Comparison of ENCODE assay signal across 12 cellular contexts in genomic region chr3:32577174-32577573, GRCh38. TPM values are rescaled to one million over a fixed set of nuclear protein-coding genes. Genes with fewer than 3 reads are reported as not detected.
DNase-seq lines count a peak whose midpoint lies in the region; ATAC-seq and TF ChIP-seq lines count a peak whose summit lies in the region.
"Had no signal": no experiment of that assay in that cellular context is flagged by ENCODE, and none has a peak within 500 bp of the region (broad histone marks: within the 10 kb centered on the region; RNA-seq: fewer than 3 reads in every experiment).

No MANE protein-coding gene starts in this region.

- H3K4me1 ChIP-seq in cardiac muscle cell (ENCODE audit: low read depth) (peaks cover 18% of the 10 kb centered on the region), spleen (peaks cover 8 to 46% (median 22%) of the 10 kb centered on the region in 6 donors), foreskin keratinocyte (peaks cover 4% of the 10 kb centered on the region)
- H3K4me1 ChIP-seq: psoas muscle had no signal

- intact Hi-C loops in spleen (cut with DNase I; ENCODE audit: low total_unique reads) = no loop called here

- no peaks in the 10 kb centered on the region for H3K9me2 ChIP-seq in SU-DHL-6 (replicated peaks; ENCODE audit: insufficient read depth, low read length)

- DNase-seq in cardiac muscle cell (ENCODE audit: low read depth in 1 of 2, low spot score in 1 of 2) (peak in 1 of 2 donors; percentile 49), spleen (no peak), KBM-7 (no peak), foreskin keratinocyte (no peak), NCI-H2107 treated with DMSO at 0.1 percent for 48 hours (lab: John Stamatoyannopoulos, UW; ENCODE audit: unreplicated experiment) (no peak)
- DNase-seq: COR-L47, left colon, NCI-H2227 treated with DMSO at 0.1 percent for 48 hours, psoas muscle had no signal

- no peaks in the 10 kb centered on the region for H3K79me2 ChIP-seq in SU-DHL-6 (ENCODE audit: insufficient read depth, low read length)

- H2AFZ ChIP-seq in SU-DHL-6 (ENCODE audit: low read depth, low read length, severe bottlenecking) = peak overlapping the region; percentile 93

- H3K4me3 ChIP-seq in GM08714 (ENCODE audit: low read length) = peak overlapping the region; percentile 44; the same call in 1 of the 2 replicates
- H3K4me3 ChIP-seq in SU-DHL-6 (ENCODE audit: insufficient read depth, low read length, poor library complexity, severe bottlenecking) = no peak overlapping the region
- H3K4me3 ChIP-seq in cardiac muscle cell = no peak overlapping the region
- H3K4me3 ChIP-seq in spleen = peak overlapping the region in 2 of 8 donors; percentile 5 to 48
- H3K4me3 ChIP-seq: psoas muscle had no signal

- H3K27me3 ChIP-seq in SU-DHL-6 (ENCODE audit: low read length) (no peaks in the 10 kb centered on the region), cardiac muscle cell (no peaks in the 10 kb centered on the region), spleen (replicated peaks in 1 of 7) (no peaks in the 10 kb centered on the region), foreskin keratinocyte (no peaks in the 10 kb centered on the region)

- H3K27ac ChIP-seq in SU-DHL-6 (ENCODE audit: low read depth, low read length) (peak overlapping the region; percentile 11; the same call in 1 of the 2 replicates), cardiac muscle cell (peak overlapping the region; percentile 48), spleen (peak overlapping the region; percentile 10 to 80 (median 64)), foreskin keratinocyte (no peak overlapping the region)
- H3K27ac ChIP-seq: psoas muscle had no signal

- no peaks in the 10 kb centered on the region for H3F3A ChIP-seq in SU-DHL-6 (ENCODE audit: insufficient read depth)

- WGBS in spleen, 5 donors = 57 to 66% (median 60%) methylated on average over 2 of the region's 2 CpGs

- peak overlapping the region; percentile 53 for H3K4me2 ChIP-seq in SU-DHL-6 (ENCODE audit: low read depth, low read length, poor library complexity, severe bottlenecking)

- TF ChIP-seq POLR2A in spleen (IDR thresholded peaks at IDR 0.05) = no peak

- ATAC-seq in HG02852 (IDR thresholded peaks at IDR 0.05; ENCODE audit: unreplicated experiment) (no peak), foreskin keratinocyte (no peak)
- ATAC-seq: left colon, psoas muscle had no signal

- peak overlapping the region; percentile 24; the same call in 1 of the 2 replicates for H3K9ac ChIP-seq in SU-DHL-6 (ENCODE audit: low read length)

- TF ChIP-seq CTCF in SU-DHL-6 (IDR thresholded peaks at IDR 0.05; ENCODE audit: insufficient read depth, low read length, poor library complexity, severe bottlenecking) (no peak), cardiac muscle cell (IDR thresholded peaks at IDR 0.05; ENCODE audit: low read depth, low read length) (no peak), spleen (IDR thresholded peaks at IDR 0.05 in 8 of 11, conservative IDR thresholded peaks at IDR 0.05 in 3 of 11) (no peak), foreskin keratinocyte (conservative IDR thresholded peaks at IDR 0.05) (no peak)

- H3K9me3 ChIP-seq in SU-DHL-6 (ENCODE audit: insufficient read depth, low read length) (no peaks in the 10 kb centered on the region), cardiac muscle cell (ENCODE audit: low read depth) (no peaks in the 10 kb centered on the region), spleen (peaks cover 0 to 7% (median 0%) of the 10 kb centered on the region in 8 donors)
- H3K9me3 ChIP-seq: psoas muscle had no signal

- in situ Hi-C loops in KBM-7 (cut with MboI; ENCODE audit: low pct_unique_long_range_greater_than_20kb, low sequenced_read_pairs) = no loop called here

- H3K36me3 ChIP-seq in SU-DHL-6 (ENCODE audit: low read length) (no peaks in the 10 kb centered on the region), cardiac muscle cell (no peaks in the 10 kb centered on the region), spleen (no peaks in the 10 kb centered on the region)

- no peaks in the 10 kb centered on the region for H4K20me1 ChIP-seq in SU-DHL-6 (ENCODE audit: low read depth, low read length)

RNA-seq across cellular contexts. Expression of gene DYNC1LI1, which starts 6.5 kb away (rescaled TPM):
- total RNA-seq in cardiac muscle cell = 38.5 and 43.2 TPM in 2 replicates
- 46.9 and 47.3 TPM in 2 replicates for polyA plus RNA-seq in cardiac muscle cell
- total RNA-seq in spleen = 10 to 100 TPM; 34.0 to 46.4 (median 38.0) TPM
- 10 to 100 TPM; 13.3 to 19.5 (median 16.6) TPM for polyA plus RNA-seq in spleen
- 34.3 and 36.9 TPM in 2 replicates for total RNA-seq in foreskin keratinocyte
- polyA plus RNA-seq in foreskin keratinocyte = 21.1 and 26.6 TPM in 2 replicates
